1 cellular context compared by ENCODE assay signal in genomic region chr20:50038574-50038991, GRCh38.
TF ChIP-seq lines count a peak whose summit lies in the region.

No MANE protein-coding gene starts in this region.

TF ChIP-seq in IMR-90, 13 proteins besides CTCF, POLR2A, EP300 and RAD21 (continued from another document):
- TF ChIP-seq MAZ (IDR thresholded peaks at IDR 0.05; ENCODE audit: borderline replicate concordance, low read depth, low read length) (no peak), USF2 (IDR thresholded peaks at IDR 0.05; ENCODE audit: low read depth, low read length) (no peak), NFE2L2 (IDR thresholded peaks at IDR 0.05; ENCODE audit: low read depth, low read length) (no peak), MAFK (IDR thresholded peaks at IDR 0.05; ENCODE audit: low read depth, low read length) (no peak), MXI1 (IDR thresholded peaks at IDR 0.05; ENCODE audit: borderline replicate concordance, low read depth, low read length) (no peak), CEBPB (IDR thresholded peaks at IDR 0.05; ENCODE audit: low read depth, low read length) (no peak), RFX5 (IDR thresholded peaks at IDR 0.05; ENCODE audit: low read depth, low read length) (no peak), FOS (IDR thresholded peaks at IDR 0.05; ENCODE audit: low read depth, low read length) (no peak)
TF ChIP-seq in IMR-90: peak in this region for 0.
